10 cellular contexts compared by ENCODE assay signal in the genomic region with DNA sequence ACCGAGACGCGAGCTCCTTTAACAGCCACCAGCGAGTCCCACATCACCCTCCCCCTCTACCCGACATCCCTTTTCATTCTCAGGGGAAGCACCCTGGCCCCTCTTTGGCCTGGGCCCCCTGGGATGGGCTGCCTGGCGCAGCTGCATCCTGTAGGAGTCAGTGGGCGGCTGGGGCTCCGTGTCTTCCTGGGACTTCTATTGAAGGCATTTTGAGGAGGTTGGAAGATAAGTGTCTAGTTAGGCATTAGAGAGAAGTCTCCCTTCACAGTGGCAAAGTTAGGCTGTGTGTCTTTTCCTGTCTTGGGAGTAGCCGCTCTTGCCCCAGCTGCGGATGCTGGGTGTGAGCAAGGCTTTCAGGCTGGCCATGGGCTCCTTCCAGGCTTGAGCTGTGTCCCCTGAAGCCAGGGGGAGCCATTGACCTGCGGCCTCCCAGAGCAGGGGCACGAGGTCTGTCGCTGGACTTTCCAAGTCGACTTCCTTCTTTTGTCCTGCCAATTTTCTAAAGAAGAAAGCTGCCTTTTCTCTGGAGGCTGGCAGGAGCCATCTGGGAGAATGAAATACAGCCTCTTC. TPM values are rescaled to one million over a fixed set of nuclear protein-coding genes. Genes with fewer than 3 reads are reported as not detected.
DNase-seq lines count a peak whose midpoint lies in the region; ATAC-seq, FAIRE-seq and TF ChIP-seq lines count a peak whose summit lies in the region.
"Had no signal": no experiment of that assay in that cellular context is flagged by ENCODE, and none has a peak within 500 bp of the region (broad histone marks: within the 10 kb centered on the region; RNA-seq: fewer than 3 reads in every experiment).

No MANE protein-coding gene starts in this region.

- H3K4me3 ChIP-seq in Caco-2 (ENCODE audit: low read depth, low read length) (no peak overlapping the region), gastroesophageal sphincter (no peak overlapping the region)
- H3K4me3 ChIP-seq: MG63 had no signal

- peak overlapping the region in 3 of 4 donors; percentile 63 to 75 (median 68) for H3K27ac ChIP-seq in gastroesophageal sphincter

- no peaks in the 10 kb centered on the region for H3K36me3 Mint-ChIP-seq in Caco-2 (ENCODE audit: insufficient read depth, unreplicated experiment)
- H3K36me3 Mint-ChIP-seq in neural crest cell (ENCODE audit: low read depth), result peaks cover 5% of the 10 kb centered on the region
- H3K36me3 Mint-ChIP-seq in activated naive CD4-positive, alpha-beta T cell treated with anti-CD3 and anti-CD28 coated beads, Interleukin-2, amount 10 ng/mL, durations not matched to agents 7 days and 5 days, result peaks cover 3% of the 10 kb centered on the region

- no TSS peak for BruUV-seq in Caco-2 (replicated peaks; lab: Mats Ljungman, UMichigan)

- H3K9me3 Mint-ChIP-seq in Caco-2 (ENCODE audit: unreplicated experiment), result peaks cover 17% of the 10 kb centered on the region
- peaks cover 14% of the 10 kb centered on the region for H3K9me3 Mint-ChIP-seq in neural crest cell
- H3K9me3 Mint-ChIP-seq in activated naive CD4-positive, alpha-beta T cell treated with anti-CD3 and anti-CD28 coated beads, Interleukin-2, amount 10 ng/mL, durations not matched to agents 7 days and 5 days, result no peaks in the 10 kb centered on the region

- POLR2A ChIA-PET in Caco-2 (lab: Charles Lee), result no interaction called here

- intact Hi-C loops in Caco-2 (cut with micrococcal nuclease; ENCODE audit: unreplicated experiment), result loop anchor here (1.0 to 5.0 kb wide), 2 partner anchors 20 to 33 kb away; no protein-coding TSS in a partner anchor

- peak; percentile 10 to 73 for TF ChIP-seq CTCF in Caco-2 (IDR thresholded peaks at IDR 0.05; ENCODE audit: insufficient read depth in 1 of 2, low read depth in 1 of 2, low read length in 1 of 2, severe bottlenecking in 1 of 2, unreplicated experiment in 1 of 2)
- TF ChIP-seq CTCF in gastroesophageal sphincter (IDR thresholded peaks at IDR 0.05), result peak in 3 of 4 experiments; percentile 31 to 64 (median 35)
- TF ChIP-seq CTCF in neural crest cell (conservative IDR thresholded peaks at IDR 0.05), result no peak

- 33 to 69% methylated on average over 5 to 8 of the region's 14 CpGs for WGBS in gastroesophageal sphincter (ENCODE audit: low coverage in 1 of 2), 2 donors

- no peak for FAIRE-seq in GM19239 (lab: Jason Lieb, UNC)

- peaks cover 8% of the 10 kb centered on the region for H3K4me1 Mint-ChIP-seq in Caco-2 (ENCODE audit: low read depth, unreplicated experiment)
- peaks cover 36% of the 10 kb centered on the region for H3K4me1 Mint-ChIP-seq in neural crest cell
- peaks cover 6% of the 10 kb centered on the region for H3K4me1 Mint-ChIP-seq in activated naive CD4-positive, alpha-beta T cell treated with anti-CD3 and anti-CD28 coated beads, Interleukin-2, amount 10 ng/mL, durations not matched to agents 7 days and 5 days

- peaks cover 7% of the 10 kb centered on the region; the same call in 1 of the 2 replicates for H3K4me1 ChIP-seq in Caco-2
- peaks cover 0 to 39% (median 19%) of the 10 kb centered on the region in 3 donors for H3K4me1 ChIP-seq in gastroesophageal sphincter

- H3K27me3 ChIP-seq in Caco-2 (replicated peaks; ENCODE audit: control insufficient read depth, insufficient read depth, low read length), result no peaks in the 10 kb centered on the region
- H3K27me3 ChIP-seq in gastroesophageal sphincter, result no peaks in the 10 kb centered on the region
- H3K27me3 ChIP-seq: MG63 had no signal

- H3K4me3 Mint-ChIP-seq in Caco-2 (ENCODE audit: unreplicated experiment), result no peak overlapping the region
- H3K4me3 Mint-ChIP-seq in neural crest cell, result peak overlapping the region; percentile 64
- no peak overlapping the region for H3K4me3 Mint-ChIP-seq in activated naive CD4-positive, alpha-beta T cell treated with anti-CD3 and anti-CD28 coated beads, Interleukin-2, amount 10 ng/mL, durations not matched to agents 7 days and 5 days

- H3K9me3 ChIP-seq in Caco-2, result peaks cover 5% of the 10 kb centered on the region; the same call in 1 of the 2 replicates
- no peaks in the 10 kb centered on the region for H3K9me3 ChIP-seq in gastroesophageal sphincter

- H3K27ac Mint-ChIP-seq in Caco-2 (ENCODE audit: unreplicated experiment) (no peak overlapping the region), neural crest cell (ENCODE audit: unreplicated experiment) (peak overlapping the region; percentile 99)
- no peak overlapping the region for H3K27ac Mint-ChIP-seq in activated naive CD4-positive, alpha-beta T cell treated with anti-CD3 and anti-CD28 coated beads, Interleukin-2, amount 10 ng/mL, durations not matched to agents 7 days and 5 days

- DNase-seq in Caco-2 (peak in 1 of 2 experiments; percentile 58), RPMI8226 (peak; percentile 41), neural crest cell (ENCODE audit: low read depth, low spot score) (peak; percentile 45), GM19239 (ENCODE audit: insufficient read length, low spot score) (no peak), NCI-H2029 (lab: John Stamatoyannopoulos, UW) (no peak)
- DNase-seq in activated naive CD4-positive, alpha-beta T cell treated with anti-CD3 and anti-CD28 coated beads, Interleukin-2, amount 10 ng/mL, durations not matched to agents 7 days and 5 days, result no peak
- DNase-seq: GOT3, MG63 had no signal

- no peaks in the 10 kb centered on the region for H3K27me3 Mint-ChIP-seq in Caco-2 (ENCODE audit: insufficient read depth, unreplicated experiment)
- H3K27me3 Mint-ChIP-seq in neural crest cell (ENCODE audit: low read depth), result no peaks in the 10 kb centered on the region
- H3K27me3 Mint-ChIP-seq in activated naive CD4-positive, alpha-beta T cell treated with anti-CD3 and anti-CD28 coated beads, Interleukin-2, amount 10 ng/mL, durations not matched to agents 7 days and 5 days, result peaks cover 82% of the 10 kb centered on the region

- ATAC-seq in gastroesophageal sphincter (peak; percentile 72), GM21825 (IDR thresholded peaks at IDR 0.05; ENCODE audit: unreplicated experiment) (no peak)

- H3K36me3 ChIP-seq in Caco-2 (ENCODE audit: control insufficient read depth, insufficient read depth, low read length), result no peaks in the 10 kb centered on the region
- no peaks in the 10 kb centered on the region for H3K36me3 ChIP-seq in gastroesophageal sphincter
- H3K36me3 ChIP-seq: MG63 had no signal

- no peak for TF ChIP-seq POLR2A in gastroesophageal sphincter (IDR thresholded peaks at IDR 0.05)

- no peak for TF ChIP-seq EP300 in gastroesophageal sphincter (IDR thresholded peaks at IDR 0.05)

- CTCF ChIA-PET in Caco-2 (lab: Charles Lee), result interaction anchor here (0.8 to 2.0 kb wide), 7 partner anchors 9 to 177 kb away, joined by 3 to 12 read pairs (median 4); no protein-coding TSS in a partner anchor
- CTCF ChIA-PET in activated naive CD4-positive, alpha-beta T cell treated with anti-CD3 and anti-CD28 coated beads, Interleukin-2, amount 10 ng/mL, durations not matched to agents 7 days and 5 days (lab: Charles Lee), result interaction anchor here (1.1 to 1.4 kb wide), 3 partner anchors 21 to 150 kb away, joined by 3 to 4 read pairs (median 3); no protein-coding TSS in a partner anchor

RNA-seq across cellular contexts. Expression of gene NKD2, which starts 18.6 kb away (rescaled TPM):
- total RNA-seq in Caco-2 (2022), result 13.6 and 17.7 TPM in 2 replicates
- 1 to 10 TPM; 1.8 to 6.1 (median 1.9) TPM for total RNA-seq in gastroesophageal sphincter
- 15.6 and 20.6 TPM in 2 replicates for total RNA-seq in neural crest cell

Comparison
In these comparisons a context has a peak if more than half of its experiments do, and no peak if none do; other contexts are left out.
1. DNase-seq: peak in RPMI8226 (single experiment) and neural crest cell (single experiment); none in GM19239 (single experiment), NCI-H2029 (single experiment) and activated naive CD4-positive, alpha-beta T cell treated with anti-CD3 and anti-CD28 coated beads, Interleukin-2, amount 10 ng/mL, durations not matched to agents 7 days and 5 days (single experiment).